8 cellular contexts compared by ENCODE assay signal in the genomic region with DNA sequence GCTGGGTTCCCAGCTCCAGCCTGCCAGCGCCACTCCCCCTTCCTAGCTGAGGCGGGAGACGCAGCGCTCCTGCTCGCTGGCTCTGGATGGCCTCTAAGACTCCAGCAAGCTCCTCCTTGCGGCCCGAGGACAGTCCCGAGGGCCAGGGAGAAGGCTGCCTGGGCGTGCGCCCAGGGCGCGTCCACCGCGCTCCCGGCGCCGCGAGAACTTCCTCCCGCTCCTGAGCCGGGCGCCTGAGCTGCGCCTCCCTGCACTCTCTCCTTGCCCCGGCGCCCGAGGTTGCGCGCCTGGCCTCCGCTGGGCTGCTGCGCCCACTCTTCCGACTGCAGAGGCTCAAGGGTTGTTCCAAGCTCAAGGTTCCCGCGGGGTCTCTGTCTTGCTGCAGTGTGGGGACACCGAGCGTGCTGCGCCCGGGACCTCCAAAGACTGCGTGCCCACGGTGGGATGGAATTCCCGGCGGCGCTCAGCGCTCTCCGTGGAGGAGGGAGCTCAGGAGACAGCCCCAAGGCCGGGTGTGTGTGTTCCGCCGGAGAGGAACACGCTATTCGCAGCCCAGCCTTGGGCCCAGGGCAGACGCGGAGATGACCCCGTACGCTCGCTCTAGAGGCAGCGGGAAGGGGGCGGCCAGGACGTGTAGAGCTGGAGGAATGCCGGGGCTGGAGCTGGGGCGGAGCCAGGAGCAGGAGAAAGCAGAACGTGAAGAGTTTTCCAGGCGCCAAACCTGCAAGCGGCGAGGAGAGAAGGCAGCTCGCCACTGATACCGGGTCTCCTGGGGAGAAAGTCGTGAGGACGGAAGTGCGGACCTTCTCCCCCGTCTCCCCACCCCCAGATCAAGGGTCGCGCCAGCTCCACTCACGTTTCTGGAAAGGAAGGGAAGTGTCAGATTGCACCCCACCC. TPM values are rescaled to one million over a fixed set of nuclear protein-coding genes. Genes with fewer than 3 reads are reported as not detected.
DNase-seq lines count a peak whose midpoint lies in the region; ATAC-seq and TF ChIP-seq lines count a peak whose summit lies in the region.

A gene with protein sequence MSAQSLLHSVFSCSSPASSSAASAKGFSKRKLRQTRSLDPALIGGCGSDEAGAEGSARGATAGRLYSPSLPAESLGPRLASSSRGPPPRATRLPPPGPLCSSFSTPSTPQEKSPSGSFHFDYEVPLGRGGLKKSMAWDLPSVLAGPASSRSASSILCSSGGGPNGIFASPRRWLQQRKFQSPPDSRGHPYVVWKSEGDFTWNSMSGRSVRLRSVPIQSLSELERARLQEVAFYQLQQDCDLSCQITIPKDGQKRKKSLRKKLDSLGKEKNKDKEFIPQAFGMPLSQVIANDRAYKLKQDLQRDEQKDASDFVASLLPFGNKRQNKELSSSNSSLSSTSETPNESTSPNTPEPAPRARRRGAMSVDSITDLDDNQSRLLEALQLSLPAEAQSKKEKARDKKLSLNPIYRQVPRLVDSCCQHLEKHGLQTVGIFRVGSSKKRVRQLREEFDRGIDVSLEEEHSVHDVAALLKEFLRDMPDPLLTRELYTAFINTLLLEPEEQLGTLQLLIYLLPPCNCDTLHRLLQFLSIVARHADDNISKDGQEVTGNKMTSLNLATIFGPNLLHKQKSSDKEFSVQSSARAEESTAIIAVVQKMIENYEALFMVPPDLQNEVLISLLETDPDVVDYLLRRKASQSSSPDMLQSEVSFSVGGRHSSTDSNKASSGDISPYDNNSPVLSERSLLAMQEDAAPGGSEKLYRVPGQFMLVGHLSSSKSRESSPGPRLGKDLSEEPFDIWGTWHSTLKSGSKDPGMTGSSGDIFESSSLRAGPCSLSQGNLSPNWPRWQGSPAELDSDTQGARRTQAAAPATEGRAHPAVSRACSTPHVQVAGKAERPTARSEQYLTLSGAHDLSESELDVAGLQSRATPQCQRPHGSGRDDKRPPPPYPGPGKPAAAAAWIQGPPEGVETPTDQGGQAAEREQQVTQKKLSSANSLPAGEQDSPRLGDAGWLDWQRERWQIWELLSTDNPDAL (N-terminal part only) (minus strand): TSS at position 777 of the 897 bp plus-strand sequence. CDS start 1,092 bp downstream, outside the sequence.

- no peaks in the 10 kb centered on the region for H3K4me1 ChIP-seq in Panc1 (ENCODE audit: control insufficient read depth, insufficient read depth, low read length)

- peaks cover 4% of the 10 kb centered on the region for H3K9me3 Mint-ChIP-seq in osteocyte (ENCODE audit: unreplicated experiment)

- peak; percentile 29 for DNase-seq in GM12865 (ENCODE audit: low read depth)
- no peak for DNase-seq in Panc1 (ENCODE audit: low read depth, low spot score)
- peak; percentile 24 for DNase-seq in fibroblast of the conjunctiva (ENCODE audit: low read depth)
- no peak for DNase-seq in osteocyte (ENCODE audit: extremely low spot score, unreplicated experiment)
- no peak for DNase-seq in NCI-H446 treated with DMSO at 0.1 percent for 48 hours (lab: John Stamatoyannopoulos, UW)
- DNase-seq in stimulated activated CD4-positive, alpha-beta T cell treated with anti-CD3 and anti-CD28 coated beads, Interleukin-4, amount 100 ng/mL, for 4 hours, result no peak
- no peak for DNase-seq in stimulated activated naive CD4-positive, alpha-beta T cell (lab: John Stamatoyannopoulos, UW)

- no peaks in the 10 kb centered on the region for H3K9me3 ChIP-seq in Panc1 (ENCODE audit: control insufficient read depth, insufficient read depth, low read depth, low read length)

- no peak within 1 kb of the TSS for H3K27ac ChIP-seq in Panc1 (ENCODE audit: low read length)

- ATAC-seq in Panc1, result peak; percentile 79
- no peak for ATAC-seq in GM21825 (IDR thresholded peaks at IDR 0.05; ENCODE audit: unreplicated experiment)

- H3K27me3 ChIP-seq in Panc1 (ENCODE audit: control insufficient read depth, insufficient read depth, low read length), result no peaks in the 10 kb centered on the region

- no TSS peak for BruUV-seq in Panc1 (replicated peaks; lab: Mats Ljungman, UMichigan)

- POLR2A ChIA-PET in Panc1 (lab: Charles Lee), result no interaction called here

- H3K27ac Mint-ChIP-seq in osteocyte (ENCODE audit: unreplicated experiment), result no peak within 1 kb of the TSS

- peaks cover 12% of the 10 kb centered on the region for H3K4me1 Mint-ChIP-seq in osteocyte (ENCODE audit: unreplicated experiment)

- TF ChIP-seq CTCF in GM12865 (IDR thresholded peaks at IDR 0.05; ENCODE audit: insufficient read depth, low read depth, low read length, missing control alignments) (no peak), Panc1 (IDR thresholded peaks at IDR 0.05) (no peak), osteocyte (IDR thresholded peaks at IDR 0.05) (no peak)

- in situ Hi-C loops in Panc1 (cut with HindIII; ENCODE audit: low pct_unique_long_range_greater_than_20kb, low sequenced_read_pairs), result no loop called here

- H3K27me3 Mint-ChIP-seq in osteocyte (ENCODE audit: unreplicated experiment), result peaks cover 29% of the 10 kb centered on the region

- intact Hi-C loops in Panc1 (cut with micrococcal nuclease; ENCODE audit: unreplicated experiment), result no loop called here

- no peaks in the 10 kb centered on the region for H3K36me3 Mint-ChIP-seq in osteocyte (ENCODE audit: unreplicated experiment)

- CTCF ChIA-PET in Panc1 (lab: Charles Lee), result interaction anchor here (0.7 kb wide), 1 partner anchor 1396 kb away, joined by 3 read pairs; no protein-coding TSS in a partner anchor

- H3K4me3 Mint-ChIP-seq in osteocyte (ENCODE audit: unreplicated experiment), result peak within 1 kb of the TSS; percentile 78

- peak within 1 kb of the TSS; percentile 84 for H3K4me3 ChIP-seq in GM12865 (ENCODE audit: low read depth, low read length)
- H3K4me3 ChIP-seq in Panc1 (ENCODE audit: low read depth in 2 of 2, low read length in 2 of 2), result peak within 1 kb of the TSS; percentile 22 to 29

- H3K36me3 ChIP-seq in Panc1 (ENCODE audit: control insufficient read depth, insufficient read depth, low read length), result no peaks in the 10 kb centered on the region

RNA-seq across cellular contexts. Expression of the gene that starts here (rescaled TPM):
- total RNA-seq in Panc1 (2021; ENCODE audit: unreplicated experiment), result 0.13 TPM
- not detected for polyA plus RNA-seq in Panc1 (2012; ENCODE audit: insufficient read length)
- total RNA-seq in osteocyte, result 3.5 and 4.2 TPM in 2 replicates

Comparison
In these comparisons a context has a peak if more than half of its experiments do, and no peak if none do; other contexts are left out.
1. Peak in ATAC-seq and H3K4me3 ChIP-seq in Panc1; RNA of the gene not detected or under 1 TPM.
2. DNase-seq: peak in GM12865 (single experiment) and fibroblast of the conjunctiva (single experiment); none in Panc1 (single experiment), osteocyte (single experiment), NCI-H446 treated with DMSO at 0.1 percent for 48 hours (single experiment), stimulated activated CD4-positive, alpha-beta T cell treated with anti-CD3 and anti-CD28 coated beads, Interleukin-4, amount 100 ng/mL, for 4 hours (0 of 2) and stimulated activated naive CD4-positive, alpha-beta T cell (0 of 6).